ENCODE assay signal across 12 cellular contexts in genomic region chr2:112839407-112840067, GRCh38. TPM values are rescaled to one million over a fixed set of nuclear protein-coding genes. Genes with fewer than 3 reads are reported as not detected.
DNase-seq lines count a peak whose midpoint lies in the region; ATAC-seq, FAIRE-seq and TF ChIP-seq lines count a peak whose summit lies in the region.
"Had no signal": no experiment of that assay in that cellular context is flagged by ENCODE, and none has a peak within 500 bp of the region (broad histone marks: within the 10 kb centered on the region; RNA-seq: fewer than 3 reads in every experiment).

No MANE protein-coding gene starts in this region.

- H3K27me3 ChIP-seq in OCI-LY3 (ENCODE audit: low read depth, low read length) (no peaks in the 10 kb centered on the region), H7 (ENCODE audit: control insufficient read depth, insufficient read depth, low read length) (no peaks in the 10 kb centered on the region)

- intact Hi-C loops in posterior vena cava (cut with DNase I): loop anchor here in 1 of 2 donors (5.0 kb wide), 1 partner anchor 1742 kb away; no protein-coding TSS in a partner anchor

- no peak for TF ChIP-seq POLR2A in GM12891 (IDR thresholded peaks at IDR 0.05; ENCODE audit: low read depth, low read length)

- TF ChIP-seq CTCF in OCI-LY3 (IDR thresholded peaks at IDR 0.05; ENCODE audit: low read depth, low read length) (peak; percentile 32), epithelial cell of esophagus (IDR thresholded peaks at IDR 0.05; ENCODE audit: insufficient read depth, low read depth, low read length, missing control alignments) (no peak), omental fat pad (IDR thresholded peaks at IDR 0.05) (no peak)

- H3K4me3 ChIP-seq in OCI-LY3 (ENCODE audit: low read length) (no peak overlapping the region), epithelial cell of esophagus (ENCODE audit: low read length) (no peak overlapping the region), H7 (ENCODE audit: insufficient read depth, low read depth, low read length) (no peak overlapping the region)

- H3K27ac ChIP-seq in OCI-LY3 (ENCODE audit: low read length): no peak overlapping the region

- no peaks in the 10 kb centered on the region for H4K20me1 ChIP-seq in OCI-LY3 (ENCODE audit: insufficient read depth, low read length)

- no peaks in the 10 kb centered on the region for H3K36me3 ChIP-seq in OCI-LY3 (replicated peaks; ENCODE audit: low read depth, low read length)
- H3K36me3 ChIP-seq in H7 (replicated peaks; ENCODE audit: control insufficient read depth, insufficient read depth, low read length): no peaks in the 10 kb centered on the region

- H3K79me2 ChIP-seq in OCI-LY3 (ENCODE audit: low read length): no peaks in the 10 kb centered on the region

- no peaks in the 10 kb centered on the region for H3K9me3 ChIP-seq in OCI-LY3 (ENCODE audit: insufficient read depth, low read length)

- H3K4me2 ChIP-seq in OCI-LY3 (ENCODE audit: low read length): peak overlapping the region; percentile 83

- peaks cover 82% of the 10 kb centered on the region for H3K4me1 ChIP-seq in OCI-LY3 (ENCODE audit: low read length)

- FAIRE-seq in GM12891 (lab: Jason Lieb, UNC): no peak

- ATAC-seq in omental fat pad (ENCODE audit: low FRiP score): peak; percentile 17

- no peak overlapping the region for H3K9ac ChIP-seq in OCI-LY3 (ENCODE audit: low read length)

- no peak for DNase-seq in GM12891 (ENCODE audit: insufficient read length, low spot score)
- DNase-seq in epithelial cell of esophagus (ENCODE audit: low read depth): peak; percentile 53
- DNase-seq in omental fat pad (ENCODE audit: low spot score): no peak
- no peak for DNase-seq in posterior vena cava (ENCODE audit: low spot score)
- no peak for DNase-seq in H7
- no peak for DNase-seq in NCI-H2029 (lab: John Stamatoyannopoulos, UW)
- no peak for DNase-seq in NCI-H526 (lab: John Stamatoyannopoulos, UW)
- DNase-seq: activated CD4-positive, alpha-beta T cell treated with anti-CD3 and anti-CD28 coated beads for 1 hour; amniotic stem cell; dermis blood vessel endothelial cell; NCI-H2081 had no signal

- H2AFZ ChIP-seq in OCI-LY3 (ENCODE audit: low read depth, low read length): no peak overlapping the region

TF ChIP-seq in GM12891, 5 proteins besides CTCF, POLR2A, EP300 and RAD21:
- TF ChIP-seq SPI1 (IDR thresholded peaks at IDR 0.05; ENCODE audit: low read depth, low read length) (0 out of 2 replicates have a peak, but pooled peaks have one; percentile 17), PAX5 (IDR thresholded peaks at IDR 0.05; ENCODE audit: insufficient read depth, low read length, severe bottlenecking) (no peak)
TF ChIP-seq in GM12891: peak in this region for 1.

RNA-seq across cellular contexts. Expression of gene IL1B, which starts 3.0 kb away (rescaled TPM):
- 0.22 TPM for polyA plus RNA-seq in GM12891 (2012; ENCODE audit: low read depth, missing spikeins)
- 10 to 100 TPM in 2 of 4 donors, 1 to 10 TPM in 2; 2.6 to 50.5 (median 7.3) TPM for total RNA-seq in omental fat pad
- 1 to 10 TPM; 1.0 to 1.1 TPM for total RNA-seq in posterior vena cava
- not detected in 2 replicates for total RNA-seq in H7 (2014; rRNA removed; shearing (Covaris generic))

RNA-seq across cellular contexts. Expression of gene IL1A, which starts 55.2 kb away (rescaled TPM):
- polyA plus RNA-seq in GM12891 (2012; ENCODE audit: low read depth, missing spikeins): 1.1 TPM
- total RNA-seq in omental fat pad (1 to 10 TPM in 1 of 4 donors, under 1 TPM in 1, not detected in 2; 0.24 to 2.2 TPM), posterior vena cava (not detected)
- 0.11 and 0.38 TPM in 2 replicates for total RNA-seq in H7 (2014; rRNA removed; shearing (Covaris generic))
